ENCODE assay signal across 9 cellular contexts in the genomic region with DNA sequence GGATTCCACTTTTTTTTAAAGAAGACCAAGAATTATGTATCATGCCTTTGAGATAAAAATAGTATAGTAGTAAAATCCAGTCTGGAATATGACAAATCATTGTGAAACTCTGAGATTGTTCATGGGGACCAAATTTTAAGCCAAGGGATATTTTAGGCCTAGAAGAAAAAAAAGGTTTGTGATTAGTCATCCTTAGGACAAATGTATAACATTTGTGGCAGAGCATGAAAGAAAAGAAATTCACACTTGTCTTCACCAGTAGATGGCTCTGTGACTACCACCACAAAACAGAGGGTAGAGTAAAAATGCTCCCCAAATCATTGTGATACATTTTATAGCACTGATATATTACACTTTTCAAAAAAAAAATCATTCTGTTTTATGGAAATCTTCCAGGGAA.
DNase-seq lines count a peak whose midpoint lies in the region; ATAC-seq and TF ChIP-seq lines count a peak whose summit lies in the region.
"Had no signal": no experiment of that assay in that cellular context is flagged by ENCODE, and none has a peak within 500 bp of the region (broad histone marks: within the 10 kb centered on the region; RNA-seq: fewer than 3 reads in every experiment).

No MANE protein-coding gene starts in this region.

- no peaks in the 10 kb centered on the region for H3K36me3 ChIP-seq in OCI-LY7 (ENCODE audit: insufficient read depth, low read length)

- no peaks in the 10 kb centered on the region for H3K79me2 ChIP-seq in OCI-LY7 (ENCODE audit: insufficient read depth, low read depth, low read length)

- no peaks in the 10 kb centered on the region for H3K27me3 Mint-ChIP-seq in activated CD4-positive, alpha-beta memory T cell treated with anti-CD3 and anti-CD28 coated beads, Interleukin-2, amount 10 ng/mL, durations not matched to agents 7 days and 5 days

- H3K9me3 Mint-ChIP-seq in activated CD4-positive, alpha-beta memory T cell treated with anti-CD3 and anti-CD28 coated beads, Interleukin-2, amount 10 ng/mL, durations not matched to agents 7 days and 5 days = peaks cover 2% of the 10 kb centered on the region

- ATAC-seq in HG02981 (IDR thresholded peaks at IDR 0.05; ENCODE audit: unreplicated experiment) (no peak), GM21367 (IDR thresholded peaks at IDR 0.05; ENCODE audit: unreplicated experiment) (no peak), GM21381 (IDR thresholded peaks at IDR 0.05; ENCODE audit: unreplicated experiment) (no peak)

- H3K27me3 ChIP-seq in AG04450 (ENCODE audit: control insufficient read depth, insufficient read depth, low read length) = no peaks in the 10 kb centered on the region

- H3K9me2 ChIP-seq in OCI-LY7 (ENCODE audit: insufficient read depth, low read length) = no peaks in the 10 kb centered on the region

- DNase-seq in AG04450 (ENCODE audit: low read depth, low spot score) (peak; percentile 20), OCI-LY7 (ENCODE audit: low spot score) (no peak), fibroblast of the conjunctiva (ENCODE audit: low read depth) (peak; percentile 31)
- no peak for DNase-seq in activated CD4-positive, alpha-beta memory T cell treated with anti-CD3 and anti-CD28 coated beads, Interleukin-2, amount 10 ng/mL, durations not matched to agents 7 days and 5 days
- DNase-seq: stimulated activated CD4-positive, alpha-beta T cell treated with anti-CD3 and anti-CD28 coated beads, Interleukin-2, amount 100 ng/mL, for 48 hours had no signal

- CTCF ChIA-PET in AG04450 (lab: Charles Lee) = no interaction called here
- CTCF ChIA-PET in OCI-LY7 (lab: Charles Lee; ENCODE audit: unreplicated experiment) = no interaction called here
- CTCF ChIA-PET in activated CD4-positive, alpha-beta memory T cell treated with anti-CD3 and anti-CD28 coated beads, Interleukin-2, amount 10 ng/mL, durations not matched to agents 7 days and 5 days (lab: Charles Lee) = no interaction called here

- intact Hi-C loops in OCI-LY7 (cut with micrococcal nuclease; ENCODE audit: unreplicated experiment) = no loop called here

- no peaks in the 10 kb centered on the region for H3K36me3 Mint-ChIP-seq in activated CD4-positive, alpha-beta memory T cell treated with anti-CD3 and anti-CD28 coated beads, Interleukin-2, amount 10 ng/mL, durations not matched to agents 7 days and 5 days (ENCODE audit: low read depth)

- no peak overlapping the region for H3K4me2 ChIP-seq in OCI-LY7 (ENCODE audit: low read length)

- no peak overlapping the region for H3K27ac Mint-ChIP-seq in activated CD4-positive, alpha-beta memory T cell treated with anti-CD3 and anti-CD28 coated beads, Interleukin-2, amount 10 ng/mL, durations not matched to agents 7 days and 5 days

- no peak overlapping the region for H3K4me3 Mint-ChIP-seq in activated CD4-positive, alpha-beta memory T cell treated with anti-CD3 and anti-CD28 coated beads, Interleukin-2, amount 10 ng/mL, durations not matched to agents 7 days and 5 days

- H4K20me1 ChIP-seq in OCI-LY7 (ENCODE audit: insufficient read depth, low read length) = no peaks in the 10 kb centered on the region

- H3K27ac ChIP-seq in AG04450 (ENCODE audit: low read depth, low read length) = no peak overlapping the region
- H3K27ac ChIP-seq in OCI-LY7 (ENCODE audit: low read depth, low read length, poor library complexity, severe bottlenecking) = no peak overlapping the region

- H3K4me1 ChIP-seq in OCI-LY7 (ENCODE audit: insufficient read depth, low read length, poor library complexity, severe bottlenecking) = no peaks in the 10 kb centered on the region

- no TSS peak for BruUV-seq in OCI-LY7 (replicated peaks; lab: Mats Ljungman, UMichigan)

- TF ChIP-seq CTCF in AG04450 (IDR thresholded peaks at IDR 0.05; ENCODE audit: low read depth, low read length) (peak; percentile 55), GM12875 (IDR thresholded peaks at IDR 0.05; ENCODE audit: borderline replicate concordance, insufficient read depth, low read depth, low read length) (0 out of 2 replicates have a peak, but pooled peaks have one; percentile 5), OCI-LY7 (conservative IDR thresholded peaks at IDR 0.05; ENCODE audit: low read length) (peak; percentile 62)

- no peak overlapping the region for H3K4me3 ChIP-seq in AG04450 (ENCODE audit: low read depth, low read length)
- no peak overlapping the region for H3K4me3 ChIP-seq in GM12875 (ENCODE audit: low read depth, low read length)
- no peak overlapping the region for H3K4me3 ChIP-seq in OCI-LY7 (ENCODE audit: low read depth, low read length, poor library complexity, severe bottlenecking)

- no peaks in the 10 kb centered on the region for H3K4me1 Mint-ChIP-seq in activated CD4-positive, alpha-beta memory T cell treated with anti-CD3 and anti-CD28 coated beads, Interleukin-2, amount 10 ng/mL, durations not matched to agents 7 days and 5 days

- H2AFZ ChIP-seq in OCI-LY7 (ENCODE audit: low read length) = no peak overlapping the region

- POLR2A ChIA-PET in AG04450 (lab: Yijun Ruan, JAX) = no interaction called here
- POLR2A ChIA-PET in OCI-LY7 (lab: Charles Lee) = no interaction called here
- POLR2A ChIA-PET in activated CD4-positive, alpha-beta memory T cell treated with anti-CD3 and anti-CD28 coated beads, Interleukin-2, amount 10 ng/mL, durations not matched to agents 7 days and 5 days (lab: Charles Lee) = no interaction called here

- H3K9me3 ChIP-seq in AG04450 (ENCODE audit: control insufficient read depth, insufficient read depth, low read length) (no peaks in the 10 kb centered on the region), OCI-LY7 (ENCODE audit: low read length) (no peaks in the 10 kb centered on the region)

Comparison
In these comparisons a context has a peak if more than half of its experiments do, and no peak if none do; other contexts are left out.
1. DNase-seq: peak in AG04450 (single experiment) and fibroblast of the conjunctiva (single experiment); none in OCI-LY7 (single experiment) and activated CD4-positive, alpha-beta memory T cell treated with anti-CD3 and anti-CD28 coated beads, Interleukin-2, amount 10 ng/mL, durations not matched to agents 7 days and 5 days (single experiment).
2. CTCF ChIP-seq: peak in every context shown above with its lines; median percentile 62 in OCI-LY7; 55 in AG04450; 5 in GM12875.